38 cellular contexts compared by ENCODE assay signal in the genomic region with DNA sequence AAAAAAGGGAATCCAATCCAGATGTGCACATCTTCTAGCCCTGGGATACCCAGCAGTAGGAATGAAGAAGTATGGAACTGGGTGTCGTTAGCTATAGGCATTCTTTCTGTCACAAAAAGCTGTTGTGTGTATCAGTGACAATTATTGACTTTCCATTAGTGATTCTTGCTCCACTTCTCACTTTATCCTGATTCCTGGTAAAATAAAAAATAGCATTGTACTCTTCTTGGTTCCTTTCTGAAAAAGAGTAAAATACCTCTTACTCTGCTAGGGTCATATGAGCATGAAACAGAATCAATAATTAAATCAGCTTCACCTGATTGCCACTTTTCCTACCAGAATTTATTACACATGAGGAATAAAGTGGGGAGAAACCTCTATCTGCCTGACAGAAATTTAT. TPM values are rescaled to one million over a fixed set of nuclear protein-coding genes. Genes with fewer than 3 reads are reported as not detected.
"Had no signal": no experiment of that assay in that cellular context is flagged by ENCODE, and none has a peak within 500 bp of the region (broad histone marks: within the 10 kb centered on the region; RNA-seq: fewer than 3 reads in every experiment).

A gene (minus strand): TSS at position 101 of the 400 bp plus-strand sequence. CDS start 0 bp downstream, at position 101.

- H3K27me3 ChIP-seq: MG63 had no signal

- H3K36me3 ChIP-seq: MG63 had no signal

- H3K27ac ChIP-seq: KMS-11 had no signal

- H3K4me2 ChIP-seq: KMS-11 had no signal

- H3K4me3 ChIP-seq: MG63 had no signal

- H3K9ac ChIP-seq: KMS-11 had no signal

- DNase-seq: Karpas-422, Kasumi-1, MG63, MM.1S, MV-4-11, NCI-H1048, NCI-H1092, NCI-H1092 treated with DMSO at 0.1 percent for 48 hours, NCI-H1105, NCI-H1105 treated with DMSO at 0.1 percent for 48 hours, NCI-H1417, NCI-H1417 treated with DMSO at 0.1 percent for 48 hours, NCI-H1436, NCI-H1436 treated with DMSO at 0.1 percent for 48 hours, NCI-H146, NCI-H1694, NCI-H1694 treated with DMSO at 0.1 percent for 48 hours, NCI-H187, NCI-H187 treated with DMSO at 0.1 percent for 48 hours, NCI-H1930, NCI-H2029, NCI-H2029 treated with DMSO at 0.1 percent for 48 hours, NCI-H2081, NCI-H2081 treated with DMSO at 0.1 percent for 48 hours, NCI-H2107, NCI-H2171, NCI-H2171 treated with DMSO at 0.1 percent for 48 hours, NCI-H2227 treated with DMSO at 0.1 percent for 48 hours, NCI-H226, NCI-H345, NCI-H446, NCI-H446 treated with DMSO at 0.1 percent for 48 hours, NCI-H510A had no signal

RNA-seq across cellular contexts. Expression of the gene that starts here (rescaled TPM):
- total RNA-seq: LHCN-M2, M059J, MCF 10A, NCI-H460 had no signal
